10 cellular contexts compared by ENCODE assay signal in the genomic region with DNA sequence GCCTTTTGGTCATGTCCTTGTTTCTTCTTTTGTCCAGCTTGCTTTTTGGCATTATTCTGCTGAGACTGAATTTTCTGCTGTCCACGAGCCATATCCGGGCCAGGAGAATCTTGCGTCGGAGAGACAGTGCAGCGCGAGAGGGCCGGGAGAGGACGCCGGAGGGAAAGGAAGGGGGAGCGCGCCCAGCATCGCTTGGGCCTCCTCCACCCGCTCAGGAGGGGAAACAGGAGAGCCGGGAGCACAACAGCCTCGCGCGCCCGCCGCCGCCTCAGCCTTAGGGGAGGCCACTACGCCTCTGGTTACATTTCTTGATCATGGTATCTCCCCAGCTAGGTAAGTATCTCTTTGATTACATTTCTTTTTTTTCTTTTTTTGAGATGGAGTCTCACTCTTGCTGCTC. TPM values are rescaled to one million over a fixed set of nuclear protein-coding genes. Genes with fewer than 3 reads are reported as not detected.
DNase-seq lines count a peak whose midpoint lies in the region; ATAC-seq and TF ChIP-seq lines count a peak whose summit lies in the region.
"Had no signal": no experiment of that assay in that cellular context is flagged by ENCODE, and none has a peak within 500 bp of the region (broad histone marks: within the 10 kb centered on the region; RNA-seq: fewer than 3 reads in every experiment).

No MANE protein-coding gene starts in this region.

- DNase-seq in CD14-positive monocyte (ENCODE audit: low spot score) (no peak), NCI-H69 (lab: John Stamatoyannopoulos, UW) (peak; percentile 78), nephron progenitor cell (peak; percentile 59), immature natural killer cell (no peak), NCI-H1048 (lab: John Stamatoyannopoulos, UW) (no peak)
- DNase-seq: activated CD8-positive, alpha-beta memory T cell treated with anti-CD3 and anti-CD28 coated beads, Interleukin-2, amount 50 U/mL, for 4 hours had no signal

- H3K27ac Mint-ChIP-seq in CD14-positive monocyte = no peak overlapping the region
- H3K27ac Mint-ChIP-seq in nephron progenitor cell = no peak overlapping the region
- no peak overlapping the region for H3K27ac Mint-ChIP-seq in activated T-helper 17 cell treated with anti-CD3 and anti-CD28 coated beads, Interleukin-2, amount 50 U/mL, for 72 hours
- H3K27ac Mint-ChIP-seq in immature natural killer cell = no peak overlapping the region

- peaks cover 19% of the 10 kb centered on the region for H3K4me1 Mint-ChIP-seq in CD14-positive monocyte
- peaks cover 12% of the 10 kb centered on the region for H3K4me1 Mint-ChIP-seq in nephron progenitor cell
- H3K4me1 Mint-ChIP-seq in activated T-helper 17 cell treated with anti-CD3 and anti-CD28 coated beads, Interleukin-2, amount 50 U/mL, for 72 hours = peaks cover 13% of the 10 kb centered on the region
- H3K4me1 Mint-ChIP-seq in immature natural killer cell = peaks cover under 1% of the 10 kb centered on the region in 2 donors

- intact Hi-C loops in CD14-positive monocyte (cut with micrococcal nuclease) = no loop called here

- H3K36me3 Mint-ChIP-seq in CD14-positive monocyte = no peaks in the 10 kb centered on the region
- H3K36me3 Mint-ChIP-seq in nephron progenitor cell (ENCODE audit: low read depth) = peaks cover 4% of the 10 kb centered on the region
- no peaks in the 10 kb centered on the region for H3K36me3 Mint-ChIP-seq in activated T-helper 17 cell treated with anti-CD3 and anti-CD28 coated beads, Interleukin-2, amount 50 U/mL, for 72 hours (ENCODE audit: low read depth)
- H3K36me3 Mint-ChIP-seq in immature natural killer cell = no peaks in the 10 kb centered on the region

- H3K9me3 Mint-ChIP-seq in CD14-positive monocyte = peaks cover 0 to 4% (median 2%) of the 10 kb centered on the region in 7 donors
- peaks cover 13% of the 10 kb centered on the region for H3K9me3 Mint-ChIP-seq in nephron progenitor cell
- H3K9me3 Mint-ChIP-seq in activated T-helper 17 cell treated with anti-CD3 and anti-CD28 coated beads, Interleukin-2, amount 50 U/mL, for 72 hours = peaks cover 3% of the 10 kb centered on the region
- no peaks in the 10 kb centered on the region for H3K9me3 Mint-ChIP-seq in immature natural killer cell

- peak; percentile 44 for ATAC-seq in esophagus mucosa
- ATAC-seq in activated T-helper 17 cell treated with anti-CD3 and anti-CD28 coated beads, Interleukin-2, amount 50 U/mL, for 72 hours (replicated peaks) = no peak
- no peak for ATAC-seq in HG03025 (IDR thresholded peaks at IDR 0.05; ENCODE audit: low FRiP score, unreplicated experiment)
- ATAC-seq: HCT116 had no signal

- peaks cover 5 to 10% (median 6%) of the 10 kb centered on the region in 3 donors for H3K27me3 Mint-ChIP-seq in CD14-positive monocyte (ENCODE audit: low read depth in 3 of 3)
- H3K27me3 Mint-ChIP-seq in nephron progenitor cell (ENCODE audit: low read depth, poor library complexity) = peaks cover 22% of the 10 kb centered on the region
- no peaks in the 10 kb centered on the region for H3K27me3 Mint-ChIP-seq in activated T-helper 17 cell treated with anti-CD3 and anti-CD28 coated beads, Interleukin-2, amount 50 U/mL, for 72 hours
- peaks cover 6 to 10% (median 8%) of the 10 kb centered on the region in 3 donors for H3K27me3 Mint-ChIP-seq in immature natural killer cell (ENCODE audit: low read depth in 3 of 3)

- H3K4me3 Mint-ChIP-seq in CD14-positive monocyte = peak overlapping the region; percentile 2 to 80
- H3K4me3 Mint-ChIP-seq in nephron progenitor cell = peak overlapping the region; percentile 74
- H3K4me3 Mint-ChIP-seq in activated T-helper 17 cell treated with anti-CD3 and anti-CD28 coated beads, Interleukin-2, amount 50 U/mL, for 72 hours = no peak overlapping the region
- H3K4me3 Mint-ChIP-seq in immature natural killer cell = no peak overlapping the region

- TF ChIP-seq CTCF in CD14-positive monocyte (IDR thresholded peaks at IDR 0.05) = no peak
- no peak for TF ChIP-seq CTCF in nephron progenitor cell (IDR thresholded peaks at IDR 0.05)

RNA-seq across cellular contexts. Expression of gene DEGS1, which starts 7.4 kb away (rescaled TPM):
- polyA plus RNA-seq in CD14-positive monocyte (100 to 1,000 TPM; 118 to 137 TPM), immature natural killer cell (10 to 100 TPM; 60.7 to 93.9 (median 65.9) TPM)
- total RNA-seq in esophagus mucosa = 31.3 TPM
- total RNA-seq in activated T-helper 17 cell treated with anti-CD3 and anti-CD28 coated beads, Interleukin-2, amount 50 U/mL, for 72 hours = 10 to 100 TPM; 37.7 to 72.3 TPM

Comparison
In these comparisons a context has a peak if more than half of its experiments do, and no peak if none do; other contexts are left out.
1. DNase-seq: peak in NCI-H69 (single experiment) and nephron progenitor cell (single experiment); none in CD14-positive monocyte (single experiment), immature natural killer cell (0 of 3) and NCI-H1048 (single experiment).
2. H3K4me3 Mint-ChIP-seq: peak in CD14-positive monocyte (2 of 2) and nephron progenitor cell (single experiment); none in activated T-helper 17 cell treated with anti-CD3 and anti-CD28 coated beads, Interleukin-2, amount 50 U/mL, for 72 hours (single experiment) and immature natural killer cell (0 of 5).